ENCODE assay signal across 1 cellular context in the genomic region with DNA sequence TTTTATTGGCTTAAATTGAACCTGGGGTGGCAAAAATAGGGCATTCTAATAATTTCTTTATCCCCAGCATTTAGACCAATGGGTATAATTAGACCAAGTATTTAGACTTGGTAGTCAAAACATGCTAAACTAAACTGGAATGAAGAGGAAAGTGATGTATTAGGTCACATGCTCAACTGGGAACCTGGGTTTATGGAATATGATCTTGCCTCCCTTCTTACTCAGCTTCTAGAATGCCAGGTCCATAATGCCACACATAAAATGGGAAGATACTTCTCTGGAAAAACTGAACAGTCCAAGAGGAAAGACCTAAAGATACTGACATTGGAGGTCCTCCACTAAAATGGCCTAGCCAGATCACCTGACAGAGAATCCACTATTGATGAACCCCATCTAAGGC.
TF ChIP-seq lines count a peak whose summit lies in the region.

No MANE protein-coding gene starts in this region.

TF ChIP-seq in GM23338, 12 proteins besides CTCF, POLR2A, EP300 and RAD21:
- no peak for TF ChIP-seq STAT1 (IDR thresholded peaks at IDR 0.05; ENCODE audit: unreplicated experiment)
- TF ChIP-seq, protein P1, sequence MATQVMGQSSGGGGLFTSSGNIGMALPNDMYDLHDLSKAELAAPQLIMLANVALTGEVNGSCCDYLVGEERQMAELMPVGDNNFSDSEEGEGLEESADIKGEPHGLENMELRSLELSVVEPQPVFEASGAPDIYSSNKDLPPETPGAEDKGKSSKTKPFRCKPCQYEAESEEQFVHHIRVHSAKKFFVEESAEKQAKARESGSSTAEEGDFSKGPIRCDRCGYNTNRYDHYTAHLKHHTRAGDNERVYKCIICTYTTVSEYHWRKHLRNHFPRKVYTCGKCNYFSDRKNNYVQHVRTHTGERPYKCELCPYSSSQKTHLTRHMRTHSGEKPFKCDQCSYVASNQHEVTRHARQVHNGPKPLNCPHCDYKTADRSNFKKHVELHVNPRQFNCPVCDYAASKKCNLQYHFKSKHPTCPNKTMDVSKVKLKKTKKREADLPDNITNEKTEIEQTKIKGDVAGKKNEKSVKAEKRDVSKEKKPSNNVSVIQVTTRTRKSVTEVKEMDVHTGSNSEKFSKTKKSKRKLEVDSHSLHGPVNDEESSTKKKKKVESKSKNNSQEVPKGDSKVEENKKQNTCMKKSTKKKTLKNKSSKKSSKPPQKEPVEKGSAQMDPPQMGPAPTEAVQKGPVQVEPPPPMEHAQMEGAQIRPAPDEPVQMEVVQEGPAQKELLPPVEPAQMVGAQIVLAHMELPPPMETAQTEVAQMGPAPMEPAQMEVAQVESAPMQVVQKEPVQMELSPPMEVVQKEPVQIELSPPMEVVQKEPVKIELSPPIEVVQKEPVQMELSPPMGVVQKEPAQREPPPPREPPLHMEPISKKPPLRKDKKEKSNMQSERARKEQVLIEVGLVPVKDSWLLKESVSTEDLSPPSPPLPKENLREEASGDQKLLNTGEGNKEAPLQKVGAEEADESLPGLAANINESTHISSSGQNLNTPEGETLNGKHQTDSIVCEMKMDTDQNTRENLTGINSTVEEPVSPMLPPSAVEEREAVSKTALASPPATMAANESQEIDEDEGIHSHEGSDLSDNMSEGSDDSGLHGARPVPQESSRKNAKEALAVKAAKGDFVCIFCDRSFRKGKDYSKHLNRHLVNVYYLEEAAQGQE (IDR thresholded peaks at IDR 0.05; ENCODE audit: unreplicated experiment) = no peak
- no peak for TF ChIP-seq ZNF331 (CRISPR knock-in tag; IDR thresholded peaks at IDR 0.05; ENCODE audit: low read depth)
- TF ChIP-seq EZH2 (IDR thresholded peaks at IDR 0.05; ENCODE audit: low read depth, unreplicated experiment) = no peak
- TF ChIP-seq, protein P2, sequence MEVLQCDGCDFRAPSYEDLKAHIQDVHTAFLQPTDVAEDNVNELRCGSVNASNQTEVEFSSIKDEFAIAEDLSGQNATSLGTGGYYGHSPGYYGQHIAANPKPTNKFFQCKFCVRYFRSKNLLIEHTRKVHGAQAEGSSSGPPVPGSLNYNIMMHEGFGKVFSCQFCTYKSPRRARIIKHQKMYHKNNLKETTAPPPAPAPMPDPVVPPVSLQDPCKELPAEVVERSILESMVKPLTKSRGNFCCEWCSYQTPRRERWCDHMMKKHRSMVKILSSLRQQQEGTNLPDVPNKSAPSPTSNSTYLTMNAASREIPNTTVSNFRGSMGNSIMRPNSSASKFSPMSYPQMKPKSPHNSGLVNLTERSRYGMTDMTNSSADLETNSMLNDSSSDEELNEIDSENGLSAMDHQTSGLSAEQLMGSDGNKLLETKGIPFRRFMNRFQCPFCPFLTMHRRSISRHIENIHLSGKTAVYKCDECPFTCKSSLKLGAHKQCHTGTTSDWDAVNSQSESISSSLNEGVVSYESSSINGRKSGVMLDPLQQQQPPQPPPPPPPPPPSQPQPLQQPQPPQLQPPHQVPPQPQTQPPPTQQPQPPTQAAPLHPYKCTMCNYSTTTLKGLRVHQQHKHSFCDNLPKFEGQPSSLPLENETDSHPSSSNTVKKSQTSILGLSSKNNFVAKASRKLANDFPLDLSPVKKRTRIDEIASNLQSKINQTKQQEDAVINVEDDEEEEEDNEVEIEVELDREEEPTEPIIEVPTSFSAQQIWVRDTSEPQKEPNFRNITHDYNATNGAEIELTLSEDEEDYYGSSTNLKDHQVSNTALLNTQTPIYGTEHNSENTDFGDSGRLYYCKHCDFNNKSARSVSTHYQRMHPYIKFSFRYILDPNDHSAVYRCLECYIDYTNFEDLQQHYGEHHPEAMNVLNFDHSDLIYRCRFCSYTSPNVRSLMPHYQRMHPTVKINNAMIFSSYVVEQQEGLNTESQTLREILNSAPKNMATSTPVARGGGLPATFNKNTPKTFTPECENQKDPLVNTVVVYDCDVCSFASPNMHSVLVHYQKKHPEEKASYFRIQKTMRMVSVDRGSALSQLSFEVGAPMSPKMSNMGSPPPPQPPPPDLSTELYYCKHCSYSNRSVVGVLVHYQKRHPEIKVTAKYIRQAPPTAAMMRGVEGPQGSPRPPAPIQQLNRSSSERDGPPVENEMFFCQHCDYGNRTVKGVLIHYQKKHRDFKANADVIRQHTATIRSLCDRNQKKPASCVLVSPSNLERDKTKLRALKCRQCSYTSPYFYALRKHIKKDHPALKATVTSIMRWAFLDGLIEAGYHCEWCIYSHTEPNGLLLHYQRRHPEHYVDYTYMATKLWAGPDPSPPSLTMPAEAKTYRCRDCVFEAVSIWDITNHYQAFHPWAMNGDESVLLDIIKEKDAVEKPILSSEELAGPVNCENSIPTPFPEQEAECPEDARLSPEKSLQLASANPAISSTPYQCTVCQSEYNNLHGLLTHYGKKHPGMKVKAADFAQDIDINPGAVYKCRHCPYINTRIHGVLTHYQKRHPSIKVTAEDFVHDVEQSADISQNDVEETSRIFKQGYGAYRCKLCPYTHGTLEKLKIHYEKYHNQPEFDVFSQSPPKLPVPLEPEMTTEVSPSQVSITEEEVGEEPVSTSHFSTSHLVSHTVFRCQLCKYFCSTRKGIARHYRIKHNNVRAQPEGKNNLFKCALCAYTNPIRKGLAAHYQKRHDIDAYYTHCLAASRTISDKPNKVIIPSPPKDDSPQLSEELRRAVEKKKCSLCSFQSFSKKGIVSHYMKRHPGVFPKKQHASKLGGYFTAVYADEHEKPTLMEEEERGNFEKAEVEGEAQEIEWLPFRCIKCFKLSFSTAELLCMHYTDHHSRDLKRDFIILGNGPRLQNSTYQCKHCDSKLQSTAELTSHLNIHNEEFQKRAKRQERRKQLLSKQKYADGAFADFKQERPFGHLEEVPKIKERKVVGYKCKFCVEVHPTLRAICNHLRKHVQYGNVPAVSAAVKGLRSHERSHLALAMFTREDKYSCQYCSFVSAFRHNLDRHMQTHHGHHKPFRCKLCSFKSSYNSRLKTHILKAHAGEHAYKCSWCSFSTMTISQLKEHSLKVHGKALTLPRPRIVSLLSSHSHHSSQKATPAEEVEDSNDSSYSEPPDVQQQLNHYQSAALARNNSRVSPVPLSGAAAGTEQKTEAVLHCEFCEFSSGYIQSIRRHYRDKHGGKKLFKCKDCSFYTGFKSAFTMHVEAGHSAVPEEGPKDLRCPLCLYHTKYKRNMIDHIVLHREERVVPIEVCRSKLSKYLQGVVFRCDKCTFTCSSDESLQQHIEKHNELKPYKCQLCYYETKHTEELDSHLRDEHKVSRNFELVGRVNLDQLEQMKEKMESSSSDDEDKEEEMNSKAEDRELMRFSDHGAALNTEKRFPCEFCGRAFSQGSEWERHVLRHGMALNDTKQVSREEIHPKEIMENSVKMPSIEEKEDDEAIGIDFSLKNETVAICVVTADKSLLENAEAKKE (CRISPR knock-in tag; IDR thresholded peaks at IDR 0.05) = no peak
- no peak for TF ChIP-seq CREB1 (CRISPR knock-in tag; IDR thresholded peaks at IDR 0.05; ENCODE audit: low read depth)
- TF ChIP-seq JUNB (IDR thresholded peaks at IDR 0.05; ENCODE audit: unreplicated experiment) = no peak
- TF ChIP-seq, protein P3, sequence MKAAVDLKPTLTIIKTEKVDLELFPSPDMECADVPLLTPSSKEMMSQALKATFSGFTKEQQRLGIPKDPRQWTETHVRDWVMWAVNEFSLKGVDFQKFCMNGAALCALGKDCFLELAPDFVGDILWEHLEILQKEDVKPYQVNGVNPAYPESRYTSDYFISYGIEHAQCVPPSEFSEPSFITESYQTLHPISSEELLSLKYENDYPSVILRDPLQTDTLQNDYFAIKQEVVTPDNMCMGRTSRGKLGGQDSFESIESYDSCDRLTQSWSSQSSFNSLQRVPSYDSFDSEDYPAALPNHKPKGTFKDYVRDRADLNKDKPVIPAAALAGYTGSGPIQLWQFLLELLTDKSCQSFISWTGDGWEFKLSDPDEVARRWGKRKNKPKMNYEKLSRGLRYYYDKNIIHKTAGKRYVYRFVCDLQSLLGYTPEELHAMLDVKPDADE (IDR thresholded peaks at IDR 0.05) = no peak
- TF ChIP-seq ZNF114 (CRISPR knock-in tag; IDR thresholded peaks at IDR 0.05) = no peak
- TF ChIP-seq NANOG (IDR thresholded peaks at IDR 0.05; ENCODE audit: borderline replicate concordance) = no peak
- no peak for TF ChIP-seq EZH2phosphoT487 (IDR thresholded peaks at IDR 0.05; ENCODE audit: unreplicated experiment)
- TF ChIP-seq POLR2AphosphoS5 (IDR thresholded peaks at IDR 0.05; ENCODE audit: low read depth) = no peak
TF ChIP-seq in GM23338: peak in this region for 0.
